8 cellular contexts compared by ENCODE assay signal in genomic region chr12:53674977-53675700, GRCh38. TPM values are rescaled to one million over a fixed set of nuclear protein-coding genes. Genes with fewer than 3 reads are reported as not detected.
DNase-seq lines count a peak whose midpoint lies in the region; ATAC-seq and TF ChIP-seq lines count a peak whose summit lies in the region.

No MANE protein-coding gene starts in this region.

- CTCF ChIA-PET in A673 (lab: Charles Lee): interaction anchor here (0.6 to 3.5 kb wide), 4 partner anchors 52 to 135 kb away, joined by 4 to 35 read pairs (median 4); no protein-coding TSS in a partner anchor

- H3K27ac ChIP-seq in A673 (ENCODE audit: low read depth, low read length, poor library complexity, severe bottlenecking) (peak overlapping the region; percentile 97), HL-60 (replicated peaks) (peak overlapping the region; percentile 92), breast epithelium (peak overlapping the region; percentile 92)

- H3K27me3 ChIP-seq in A673 (replicated peaks; ENCODE audit: insufficient read depth, low read depth, low read length, poor library complexity) (no peaks in the 10 kb centered on the region), HL-60 (ENCODE audit: insufficient read depth, poor library complexity, severe bottlenecking) (peaks cover 25% of the 10 kb centered on the region), breast epithelium (no peaks in the 10 kb centered on the region)

- H3K4me1 ChIP-seq in A673 (ENCODE audit: insufficient read depth, low read length, poor library complexity, severe bottlenecking) (peaks cover 55% of the 10 kb centered on the region), breast epithelium (peaks cover 0 to 8% of the 10 kb centered on the region in 2 donors), mucosa of descending colon (ENCODE audit: low read depth) (peaks cover 19% of the 10 kb centered on the region)

- TSS peak; percentile 59 for BruUV-seq in A673 (replicated peaks; lab: Mats Ljungman, UMichigan)

- peak overlapping the region; percentile 73 for H3K4me3 ChIP-seq in A673 (ENCODE audit: low read depth, low read length, poor library complexity, severe bottlenecking)
- peak overlapping the region; percentile 61 for H3K4me3 ChIP-seq in HL-60 (replicated peaks; ENCODE audit: insufficient read depth, low read length)
- H3K4me3 ChIP-seq in breast epithelium: peak overlapping the region; percentile 57 to 77 (median 76)
- peak overlapping the region; percentile 38 for H3K4me3 ChIP-seq in mucosa of descending colon

- no peak for TF ChIP-seq POLR2A in breast epithelium (IDR thresholded peaks at IDR 0.05)

- DNase-seq in A673 (ENCODE audit: low spot score) (no peak), HL-60 (ENCODE audit: low read depth in 1 of 2, low spot score in 1 of 2) (no peak), breast epithelium (ENCODE audit: low spot score in 2 of 2) (no peak), mucosa of descending colon (peak in 1 of 3 donors; percentile 17), OCI-M2 (lab: John Stamatoyannopoulos, UW; ENCODE audit: unreplicated experiment) (no peak), Kasumi-1 (lab: John Stamatoyannopoulos, UW) (no peak), SKM-1 treated with dmso at 0.1 percent for 144 hours (lab: John Stamatoyannopoulos, UW; ENCODE audit: unreplicated experiment) (no peak), NCI-H2171 (lab: John Stamatoyannopoulos, UW) (no peak)

- intact Hi-C loops in A673 (cut with micrococcal nuclease; ENCODE audit: unreplicated experiment): no loop called here
- intact Hi-C loops in breast epithelium (cut with DNase I; ENCODE audit: low total_unique reads): loop anchor here (5.0 kb wide), 1 partner anchor 128 kb away; no protein-coding TSS in a partner anchor
- intact Hi-C loops in mucosa of descending colon (cut with DNase I, micrococcal nuclease): loop anchor here (10.0 kb wide), 2 partner anchors 120 to 130 kb away; no protein-coding TSS in a partner anchor

- H3K36me3 ChIP-seq in A673 (ENCODE audit: insufficient read depth, low read length, poor library complexity, severe bottlenecking) (peaks cover 45% of the 10 kb centered on the region), breast epithelium (no peaks in the 10 kb centered on the region), mucosa of descending colon (ENCODE audit: low read depth) (peaks cover 10% of the 10 kb centered on the region)

- POLR2A ChIA-PET in A673 (lab: Charles Lee; ENCODE audit: low non-redundant PET): interaction anchor here (1.0 kb wide), 1 partner anchor 131 kb away, joined by 3 read pairs; no protein-coding TSS in a partner anchor

- TF ChIP-seq CTCF in A673 (conservative IDR thresholded peaks at IDR 0.05; ENCODE audit: low read depth, low read length) (no peak), HL-60 (IDR thresholded peaks at IDR 0.05; ENCODE audit: insufficient read depth, low read length) (no peak), breast epithelium (IDR thresholded peaks at IDR 0.05) (no peak), mucosa of descending colon (IDR thresholded peaks at IDR 0.05) (no peak)

- H3K9me3 ChIP-seq in A673 (ENCODE audit: low read depth, low read length, poor library complexity, severe bottlenecking) (no peaks in the 10 kb centered on the region), breast epithelium (no peaks in the 10 kb centered on the region), mucosa of descending colon (no peaks in the 10 kb centered on the region)

- ATAC-seq in mucosa of descending colon: no peak

RNA-seq across cellular contexts. Expression of gene ATP5MC2, which starts 0.7 kb away (rescaled TPM):
- total RNA-seq in A673 (2021) (447 and 450 TPM in 2 replicates), breast epithelium (100 to 1,000 TPM; 286 to 394 (median 306) TPM), mucosa of descending colon (100 to 1,000 TPM; 328 to 354 (median 349) TPM)

RNA-seq across cellular contexts. Expression of gene ATF7, which starts 49.0 kb away (rescaled TPM):
- total RNA-seq in A673 (2021): 38.8 and 44.3 TPM in 2 replicates
- 10 to 100 TPM; 31.4 to 34.1 (median 33.4) TPM for total RNA-seq in breast epithelium
- 10 to 100 TPM; 35.6 to 50.9 (median 42.8) TPM for total RNA-seq in mucosa of descending colon

RNA-seq across cellular contexts. Expression of gene CALCOCO1, which starts 52.1 kb away (rescaled TPM):
- 16.8 and 34.0 TPM in 2 replicates for total RNA-seq in A673 (2021)
- total RNA-seq in breast epithelium: 100 to 1,000 TPM; 218 to 301 (median 295) TPM
- total RNA-seq in mucosa of descending colon: 100 to 1,000 TPM in 2 of 3 donors, 10 to 100 TPM in 1; 62.2 to 235 (median 119) TPM
